In the genomic region with DNA sequence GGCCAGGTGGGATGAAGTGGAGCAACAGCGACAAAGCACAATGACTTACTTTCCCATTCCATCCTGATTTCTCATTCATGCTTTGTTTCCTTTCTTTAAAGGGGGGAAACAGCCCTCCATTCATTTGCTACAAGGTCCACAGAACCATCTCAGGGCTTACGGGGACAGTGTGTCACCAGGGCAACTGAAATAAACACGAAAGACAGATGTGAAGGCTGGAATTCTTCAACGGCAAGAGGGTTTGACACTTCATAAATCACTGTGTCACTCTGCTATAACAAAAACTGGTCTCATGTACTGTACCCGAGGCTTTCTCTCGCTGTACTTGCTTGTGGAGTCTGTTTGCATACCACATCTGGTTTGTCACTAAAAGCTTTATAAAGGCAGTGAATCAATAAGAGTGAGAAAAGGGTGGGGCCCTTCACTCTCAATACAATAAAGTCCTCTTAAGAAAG, we compare ENCODE assay signal across 10 cellular contexts.
A peak's percentile ranks its signal among the peaks of the same experiment; 100 is the strongest.
DNase-seq lines count a peak whose midpoint lies in the region; ATAC-seq, FAIRE-seq and TF ChIP-seq lines count a peak whose summit lies in the region.
"Had no signal": no experiment of that assay in that cellular context is flagged by ENCODE, and none has a peak within 500 bp of the region (broad histone marks: within the 10 kb centered on the region; RNA-seq: fewer than 3 reads in every experiment).

No MANE protein-coding gene starts in this region.

- H3K4me3 ChIP-seq in GM23248: no peak overlapping the region
- no peak overlapping the region for H3K4me3 ChIP-seq in H1 (ENCODE audit: extremely low read depth in 1 of 4, insufficient read depth in 2 of 4, low read depth in 3 of 4, low read length in 4 of 4)
- no peak overlapping the region for H3K4me3 ChIP-seq in stomach

- no peak overlapping the region for H2BK15ac ChIP-seq in H1 (ENCODE audit: low read length)

- peaks cover 73% of the 10 kb centered on the region for H3K4me1 Mint-ChIP-seq in neural crest cell
- no peaks in the 10 kb centered on the region for H3K4me1 Mint-ChIP-seq in stimulated activated naive B cell treated with anti-CD40 and anti-IgM and Interleukin-4, amounts not matched to agents 10 μg/mL and 1 μg/mL and 100 μg/mL, for 72 hours

- no peaks in the 10 kb centered on the region for H3F3A ChIP-seq in GM23248 (ENCODE audit: insufficient read depth)

- H3K4me2 ChIP-seq in GM23248 (ENCODE audit: unreplicated experiment) (no peak overlapping the region), H1 (ENCODE audit: insufficient read depth in 1 of 2, low read depth in 2 of 2, low read length in 2 of 2) (peak overlapping the region in 1 of 2 experiments; percentile 17; a peak in 1 of 4 replicates)

- H3K23me2 ChIP-seq in H1 (ENCODE audit: low read depth, low read length): no peaks in the 10 kb centered on the region; the same call in 1 of the 2 replicates

- intact Hi-C loops in stomach (cut with DNase I; ENCODE audit: low total_unique reads): no loop called here

- CTCF ChIA-PET in H1 (lab: Charles Lee; ENCODE audit: partially characterized antibody): interaction anchor here (0.9 to 2.1 kb wide), 5 partner anchors 13 to 52 kb away, joined by 3 to 6 read pairs (median 4); no protein-coding TSS in a partner anchor

- peak overlapping the region; percentile 67 for H3K4me3 Mint-ChIP-seq in neural crest cell
- H3K4me3 Mint-ChIP-seq in stimulated activated naive B cell treated with anti-CD40 and anti-IgM and Interleukin-4, amounts not matched to agents 10 μg/mL and 1 μg/mL and 100 μg/mL, for 72 hours: no peak overlapping the region
- H3K4me3 Mint-ChIP-seq: HFFc6 had no signal

- no peak overlapping the region for H3K56ac ChIP-seq in H1 (replicated peaks; ENCODE audit: insufficient read length, low read depth, low read length)

- H3K36me3 ChIP-seq in GM23248 (ENCODE audit: low read depth) (no peaks in the 10 kb centered on the region), H1 (ENCODE audit: control insufficient read depth in 2 of 4, insufficient read depth in 4 of 4, low read length in 3 of 4) (no peaks in the 10 kb centered on the region), stomach (no peaks in the 10 kb centered on the region)

- POLR2A ChIA-PET in H1 (lab: Charles Lee; ENCODE audit: partially characterized antibody): no interaction called here

- no peak overlapping the region for H2BK5ac ChIP-seq in H1 (ENCODE audit: low read depth, low read length)

- H3K27me3 ChIP-seq in GM23248 (replicated peaks; ENCODE audit: insufficient read depth) (peaks cover 33% of the 10 kb centered on the region), H1 (replicated peaks in 1 of 4; ENCODE audit: control insufficient read depth in 3 of 4, extremely low read depth in 1 of 4, insufficient read depth in 3 of 4, low read length in 3 of 4) (no peaks in the 10 kb centered on the region), stomach (no peaks in the 10 kb centered on the region)

- DNase-seq in GM23248 (peak; percentile 4), NCI-H187 treated with DMSO at 0.1 percent for 48 hours (lab: John Stamatoyannopoulos, UW) (peak; percentile 13), H1 (ENCODE audit: low read depth in 1 of 2, low spot score in 2 of 2) (no peak), neural crest cell (ENCODE audit: low read depth, low spot score) (no peak), KBM-7 (no peak), stomach (no peak)
- DNase-seq in activated CD8-positive, alpha-beta memory T cell treated with anti-CD3 and anti-CD28 coated beads for 24 hours: no peak
- no peak for DNase-seq in stimulated activated naive B cell treated with anti-CD40 and anti-IgM and Interleukin-4, amounts not matched to agents 10 μg/mL and 1 μg/mL and 100 μg/mL, for 72 hours
- DNase-seq: effector CD4-positive, alpha-beta T cell; HFFc6 had no signal

- in situ Hi-C loops in GM23248 (cut with MboI) (no loop called here), KBM-7 (cut with MboI; ENCODE audit: low pct_unique_long_range_greater_than_20kb, low sequenced_read_pairs) (no loop called here)

- H2AK5ac ChIP-seq in H1 (ENCODE audit: low read depth, low read length): no peak overlapping the region

- no peaks in the 10 kb centered on the region for H3K9me3 Mint-ChIP-seq in neural crest cell
- no peaks in the 10 kb centered on the region for H3K9me3 Mint-ChIP-seq in stimulated activated naive B cell treated with anti-CD40 and anti-IgM and Interleukin-4, amounts not matched to agents 10 μg/mL and 1 μg/mL and 100 μg/mL, for 72 hours
- H3K9me3 Mint-ChIP-seq: HFFc6 had no signal

- H3K27ac ChIP-seq in GM23248: no peak overlapping the region
- no peak overlapping the region for H3K27ac ChIP-seq in H1 (ENCODE audit: low read depth, low read length)
- H3K27ac ChIP-seq in stomach: peak overlapping the region in 1 of 5 donors; percentile 51

- no peak overlapping the region for H4K5ac ChIP-seq in H1 (ENCODE audit: insufficient read length, low read depth, low read length)

- no peaks in the 10 kb centered on the region for H3K79me2 ChIP-seq in GM23248 (ENCODE audit: insufficient read depth)
- no peaks in the 10 kb centered on the region for H3K79me2 ChIP-seq in H1 (ENCODE audit: control insufficient read depth in 1 of 2, insufficient read depth in 2 of 2, low read length in 2 of 2)

- H3K27ac Mint-ChIP-seq in neural crest cell (ENCODE audit: unreplicated experiment): peak overlapping the region; percentile 95
- H3K27ac Mint-ChIP-seq in stimulated activated naive B cell treated with anti-CD40 and anti-IgM and Interleukin-4, amounts not matched to agents 10 μg/mL and 1 μg/mL and 100 μg/mL, for 72 hours: no peak overlapping the region
- H3K27ac Mint-ChIP-seq: HFFc6 had no signal

- H4K20me1 ChIP-seq in GM23248 (ENCODE audit: insufficient read depth) (no peaks in the 10 kb centered on the region), H1 (replicated peaks in 1 of 2; ENCODE audit: control insufficient read depth in 1 of 2, insufficient read depth in 2 of 2, low read length in 2 of 2) (no peaks in the 10 kb centered on the region)

- WGBS in GM23248 (ENCODE audit: low coverage in 1 of 2, low lambda C conversion rate in 2 of 2, missing lambda C conversion rate in 2 of 2), 2 experiments: 9 to 15% methylated on average over 6 of the region's 6 CpGs
- 54% methylated on average over 6 of the region's 6 CpGs; no CpG with 5 or more reads in 1 of the 2 experiments for WGBS in H1 (ENCODE audit: extremely low coverage in 1 of 2, insufficient coverage in 1 of 2, insufficient read length in 1 of 2, insufficient replicate concordance in 2 of 2, low coverage in 1 of 2, low lambda C conversion rate in 2 of 2, missing lambda C conversion rate in 1 of 2), 2 experiments
- 18 to 28% (median 21%) methylated on average over 6 of the region's 6 CpGs for WGBS in stomach, 5 donors

- no peak for TF ChIP-seq RAD21 in H1 (IDR thresholded peaks at IDR 0.05 in 1 of 2, conservative IDR thresholded peaks at IDR 0.05 in 1 of 2; ENCODE audit: low read depth in 2 of 2, low read length in 2 of 2)

- ATAC-seq in stimulated activated naive B cell treated with anti-CD40 and anti-IgM and Interleukin-4, amounts not matched to agents 10 μg/mL and 1 μg/mL and 100 μg/mL, for 72 hours (replicated peaks): no peak

- H3K9ac ChIP-seq in GM23248 (no peak overlapping the region), H1 (replicated peaks in 1 of 4; ENCODE audit: extremely low read depth in 1 of 4, low read depth in 3 of 4, low read length in 3 of 4) (no peak overlapping the region)

- H4K8ac ChIP-seq in H1 (ENCODE audit: extremely low read depth, insufficient read depth, low read length): no peak overlapping the region

- no peak overlapping the region; the same call in 1 of the 2 replicates for H3K18ac ChIP-seq in H1 (ENCODE audit: extremely low read depth, low read length)

- H3K9me3 ChIP-seq in GM23248 (ENCODE audit: low read depth) (no peaks in the 10 kb centered on the region), H1 (ENCODE audit: insufficient read depth in 2 of 2, low read depth in 1 of 2, low read length in 1 of 2) (no peaks in the 10 kb centered on the region), stomach (no peaks in the 10 kb centered on the region)

- no peaks in the 10 kb centered on the region for H3K27me3 Mint-ChIP-seq in neural crest cell (ENCODE audit: low read depth)
- H3K27me3 Mint-ChIP-seq in stimulated activated naive B cell treated with anti-CD40 and anti-IgM and Interleukin-4, amounts not matched to agents 10 μg/mL and 1 μg/mL and 100 μg/mL, for 72 hours: no peaks in the 10 kb centered on the region

- no peak overlapping the region for H3K23ac ChIP-seq in H1 (ENCODE audit: insufficient read length)

- H3K79me1 ChIP-seq in H1 (ENCODE audit: low read depth, low read length): no peaks in the 10 kb centered on the region; the same call in 1 of the 2 replicates

- no peaks in the 10 kb centered on the region for H3K9me2 ChIP-seq in GM23248 (ENCODE audit: insufficient read depth)

- no peak overlapping the region for H2BK120ac ChIP-seq in H1 (replicated peaks; ENCODE audit: low read depth, low read length)

- no peak for FAIRE-seq in H1 (lab: Jason Lieb, UNC)

- H3K4me1 ChIP-seq in GM23248 (ENCODE audit: insufficient read depth) (no peaks in the 10 kb centered on the region), H1 (replicated peaks in 1 of 4; ENCODE audit: control insufficient read depth in 3 of 4, insufficient read depth in 4 of 4, low read length in 3 of 4) (peaks cover 0 to 19% (median 13%) of the 10 kb centered on the region in 4 experiments; a peak in 6 of 7 replicates), stomach (peaks cover 0 to 29% (median 7%) of the 10 kb centered on the region in 4 donors)

- no peak for TF ChIP-seq POLR2A in H1 (IDR thresholded peaks at IDR 0.05; ENCODE audit: control extremely low read depth in 1 of 2, low read depth in 2 of 2, low read length in 2 of 2)
- no peak for TF ChIP-seq POLR2A in stomach (IDR thresholded peaks at IDR 0.05)

- H4K91ac ChIP-seq in H1 (replicated peaks; ENCODE audit: insufficient read length, low read length): no peak overlapping the region

- no peaks in the 10 kb centered on the region for H3K36me3 Mint-ChIP-seq in neural crest cell (ENCODE audit: low read depth)
- H3K36me3 Mint-ChIP-seq in stimulated activated naive B cell treated with anti-CD40 and anti-IgM and Interleukin-4, amounts not matched to agents 10 μg/mL and 1 μg/mL and 100 μg/mL, for 72 hours: no peaks in the 10 kb centered on the region

- TF ChIP-seq EP300 in H1 (IDR thresholded peaks at IDR 0.05; ENCODE audit: borderline replicate concordance in 1 of 2, low read depth in 2 of 2, low read length in 2 of 2) (no peak), stomach (IDR thresholded peaks at IDR 0.05) (no peak)

- H2AFZ ChIP-seq in GM23248: no peak overlapping the region
- no peak overlapping the region for H2AFZ ChIP-seq in H1 (ENCODE audit: low read length)

- no peak overlapping the region for H2BK20ac ChIP-seq in H1 (ENCODE audit: low read length)

- TF ChIP-seq CTCF in H1 (IDR thresholded peaks at IDR 0.05; ENCODE audit: control extremely low read depth in 1 of 3, insufficient read depth in 1 of 3, low read depth in 1 of 3, low read length in 3 of 3): no peak
- TF ChIP-seq CTCF in neural crest cell (conservative IDR thresholded peaks at IDR 0.05): no peak
- no peak for TF ChIP-seq CTCF in stomach (IDR thresholded peaks at IDR 0.05)

- no peak overlapping the region for H2BK12ac ChIP-seq in H1 (ENCODE audit: low read depth, low read length)

- no peak overlapping the region for H3K4ac ChIP-seq in H1 (replicated peaks; ENCODE audit: insufficient read length, low read depth, low read length)

- H3K14ac ChIP-seq in H1 (ENCODE audit: insufficient read length): no peak overlapping the region

TF ChIP-seq in H1, 55 proteins besides CTCF, POLR2A, EP300 and RAD21 (continues in another document):
- no peak for TF ChIP-seq HDAC2 (IDR thresholded peaks at IDR 0.05; ENCODE audit: borderline replicate concordance in 1 of 2, low read depth in 2 of 2, low read length in 2 of 2)

Comparison
In these comparisons a context has a peak if more than half of its experiments do, and no peak if none do; other contexts are left out.
1. DNase-seq: peak in GM23248 (single experiment) and NCI-H187 treated with DMSO at 0.1 percent for 48 hours (single experiment); none in H1 (0 of 2), neural crest cell (single experiment), KBM-7 (single experiment), activated CD8-positive, alpha-beta memory T cell treated with anti-CD3 and anti-CD28 coated beads for 24 hours (single experiment), stomach (single experiment) and stimulated activated naive B cell treated with anti-CD40 and anti-IgM and Interleukin-4, amounts not matched to agents 10 μg/mL and 1 μg/mL and 100 μg/mL, for 72 hours (single experiment).